In genomic region chr10:17722317-17723014, GRCh38 we compare ENCODE assay signal across 3 cellular contexts. TPM values are rescaled to one million over a fixed set of nuclear protein-coding genes. Genes with fewer than 3 reads are reported as not detected.
"Had no signal": no experiment of that assay in that cellular context is flagged by ENCODE, and none has a peak within 500 bp of the region (broad histone marks: within the 10 kb centered on the region; RNA-seq: fewer than 3 reads in every experiment).

No MANE protein-coding gene starts in this region.

RNA-seq across cellular contexts. Expression of gene TMEM236, which starts 29.5 kb away (rescaled TPM):
- total RNA-seq: H9, HT-29 had no signal
- polyA plus RNA-seq: IgD-negative memory B cell had no signal
